ENCODE assay signal across 1 cellular context in the genomic region with DNA sequence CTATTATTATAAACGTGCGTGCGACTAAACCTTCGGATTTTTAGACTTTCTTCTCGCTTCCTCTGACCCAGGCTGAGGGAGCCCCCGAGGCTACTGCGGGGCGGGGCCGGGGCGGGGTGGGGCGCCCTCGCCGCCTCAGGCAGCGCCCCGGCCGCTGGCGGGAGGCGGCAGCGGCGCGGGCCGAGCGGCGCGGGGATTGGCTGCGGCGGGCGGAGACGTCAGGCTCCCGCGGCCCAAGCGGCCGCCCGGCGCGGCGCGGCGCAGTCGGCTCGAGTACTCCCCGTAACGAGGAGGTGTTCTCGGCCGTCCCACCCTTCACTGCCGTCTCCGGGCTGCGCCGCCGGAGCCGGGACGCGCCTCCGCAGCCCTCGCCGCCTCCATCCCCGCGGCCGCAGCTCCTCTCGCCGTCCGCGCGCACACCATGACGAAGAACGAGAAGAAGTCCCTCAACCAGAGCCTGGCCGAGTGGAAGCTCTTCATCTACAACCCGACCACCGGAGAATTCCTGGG.
A peak's percentile ranks its signal among the peaks of the same experiment; 100 is the strongest.
TF ChIP-seq lines count a peak whose summit lies in the region.

ATP1B3 (plus strand) TSS at position 263 of the 510 bp plus-strand sequence; CDS start at position 422, 159 bp downstream.

TF ChIP-seq in HepG2, 621 proteins besides CTCF, POLR2A, EP300 and RAD21 (continued from another document and continues in another):
- TF ChIP-seq, protein P1, sequence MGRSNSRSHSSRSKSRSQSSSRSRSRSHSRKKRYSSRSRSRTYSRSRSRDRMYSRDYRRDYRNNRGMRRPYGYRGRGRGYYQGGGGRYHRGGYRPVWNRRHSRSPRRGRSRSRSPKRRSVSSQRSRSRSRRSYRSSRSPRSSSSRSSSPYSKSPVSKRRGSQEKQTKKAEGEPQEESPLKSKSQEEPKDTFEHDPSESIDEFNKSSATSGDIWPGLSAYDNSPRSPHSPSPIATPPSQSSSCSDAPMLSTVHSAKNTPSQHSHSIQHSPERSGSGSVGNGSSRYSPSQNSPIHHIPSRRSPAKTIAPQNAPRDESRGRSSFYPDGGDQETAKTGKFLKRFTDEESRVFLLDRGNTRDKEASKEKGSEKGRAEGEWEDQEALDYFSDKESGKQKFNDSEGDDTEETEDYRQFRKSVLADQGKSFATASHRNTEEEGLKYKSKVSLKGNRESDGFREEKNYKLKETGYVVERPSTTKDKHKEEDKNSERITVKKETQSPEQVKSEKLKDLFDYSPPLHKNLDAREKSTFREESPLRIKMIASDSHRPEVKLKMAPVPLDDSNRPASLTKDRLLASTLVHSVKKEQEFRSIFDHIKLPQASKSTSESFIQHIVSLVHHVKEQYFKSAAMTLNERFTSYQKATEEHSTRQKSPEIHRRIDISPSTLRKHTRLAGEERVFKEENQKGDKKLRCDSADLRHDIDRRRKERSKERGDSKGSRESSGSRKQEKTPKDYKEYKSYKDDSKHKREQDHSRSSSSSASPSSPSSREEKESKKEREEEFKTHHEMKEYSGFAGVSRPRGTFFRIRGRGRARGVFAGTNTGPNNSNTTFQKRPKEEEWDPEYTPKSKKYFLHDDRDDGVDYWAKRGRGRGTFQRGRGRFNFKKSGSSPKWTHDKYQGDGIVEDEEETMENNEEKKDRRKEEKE (IDR thresholded peaks at IDR 0.05) = no peak
- TF ChIP-seq ZNF24 (IDR thresholded peaks at IDR 0.05) = no peak
- no peak for TF ChIP-seq SNRNP70 (IDR thresholded peaks at IDR 0.05; ENCODE audit: low read depth, low read length)
- no peak for TF ChIP-seq TFAP4 (IDR thresholded peaks at IDR 0.05; ENCODE audit: borderline replicate concordance, low read depth)
- no peak for TF ChIP-seq SRF (IDR thresholded peaks at IDR 0.05; ENCODE audit: low read depth, low read length)
- no peak for TF ChIP-seq ZNF788 (CRISPR knock-in tag; IDR thresholded peaks at IDR 0.05; ENCODE audit: borderline replicate concordance)
- TF ChIP-seq ZNF143 (CRISPR knock-in tag; IDR thresholded peaks at IDR 0.05) = no peak
- TF ChIP-seq ZBTB1 (CRISPR knock-in tag; IDR thresholded peaks at IDR 0.05; ENCODE audit: borderline replicate concordance) = no peak
- TF ChIP-seq HOXD1 (CRISPR knock-in tag; IDR thresholded peaks at IDR 0.05) = no peak
- no peak for TF ChIP-seq ONECUT2 (CRISPR knock-in tag; IDR thresholded peaks at IDR 0.05)
- TF ChIP-seq TBL1XR1 (IDR thresholded peaks at IDR 0.05; ENCODE audit: borderline replicate concordance, low read length, partially characterized antibody) = no peak
- TF ChIP-seq SMC3 (IDR thresholded peaks at IDR 0.05; ENCODE audit: low read length) = no peak
- TF ChIP-seq, protein P2, sequence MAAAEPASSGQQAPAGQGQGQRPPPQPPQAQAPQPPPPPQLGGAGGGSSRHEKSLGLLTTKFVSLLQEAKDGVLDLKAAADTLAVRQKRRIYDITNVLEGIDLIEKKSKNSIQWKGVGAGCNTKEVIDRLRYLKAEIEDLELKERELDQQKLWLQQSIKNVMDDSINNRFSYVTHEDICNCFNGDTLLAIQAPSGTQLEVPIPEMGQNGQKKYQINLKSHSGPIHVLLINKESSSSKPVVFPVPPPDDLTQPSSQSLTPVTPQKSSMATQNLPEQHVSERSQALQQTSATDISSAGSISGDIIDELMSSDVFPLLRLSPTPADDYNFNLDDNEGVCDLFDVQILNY (CRISPR knock-in tag; conservative IDR thresholded peaks at IDR 0.05) = no peak
- TF ChIP-seq ZNF563 (CRISPR knock-in tag; IDR thresholded peaks at IDR 0.05) = peak; percentile 69
- TF ChIP-seq ZFP36L1 (CRISPR knock-in tag; IDR thresholded peaks at IDR 0.05) = no peak
- no peak for TF ChIP-seq ZKSCAN5 (CRISPR knock-in tag; IDR thresholded peaks at IDR 0.05)
- TF ChIP-seq ZNF3 (CRISPR knock-in tag; IDR thresholded peaks at IDR 0.05) = no peak
- peak; percentile 89 for TF ChIP-seq RBFOX2 (IDR thresholded peaks at IDR 0.05; ENCODE audit: low read depth, low read length)
- TF ChIP-seq ZNF598 (CRISPR knock-in tag; IDR thresholded peaks at IDR 0.05; ENCODE audit: borderline replicate concordance) = no peak
- TF ChIP-seq, protein P3, sequence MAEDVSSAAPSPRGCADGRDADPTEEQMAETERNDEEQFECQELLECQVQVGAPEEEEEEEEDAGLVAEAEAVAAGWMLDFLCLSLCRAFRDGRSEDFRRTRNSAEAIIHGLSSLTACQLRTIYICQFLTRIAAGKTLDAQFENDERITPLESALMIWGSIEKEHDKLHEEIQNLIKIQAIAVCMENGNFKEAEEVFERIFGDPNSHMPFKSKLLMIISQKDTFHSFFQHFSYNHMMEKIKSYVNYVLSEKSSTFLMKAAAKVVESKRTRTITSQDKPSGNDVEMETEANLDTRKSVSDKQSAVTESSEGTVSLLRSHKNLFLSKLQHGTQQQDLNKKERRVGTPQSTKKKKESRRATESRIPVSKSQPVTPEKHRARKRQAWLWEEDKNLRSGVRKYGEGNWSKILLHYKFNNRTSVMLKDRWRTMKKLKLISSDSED (CRISPR knock-in tag; IDR thresholded peaks at IDR 0.05) = no peak
- no peak for TF ChIP-seq SMAD9 (CRISPR knock-in tag; IDR thresholded peaks at IDR 0.05)
- TF ChIP-seq, protein P4, sequence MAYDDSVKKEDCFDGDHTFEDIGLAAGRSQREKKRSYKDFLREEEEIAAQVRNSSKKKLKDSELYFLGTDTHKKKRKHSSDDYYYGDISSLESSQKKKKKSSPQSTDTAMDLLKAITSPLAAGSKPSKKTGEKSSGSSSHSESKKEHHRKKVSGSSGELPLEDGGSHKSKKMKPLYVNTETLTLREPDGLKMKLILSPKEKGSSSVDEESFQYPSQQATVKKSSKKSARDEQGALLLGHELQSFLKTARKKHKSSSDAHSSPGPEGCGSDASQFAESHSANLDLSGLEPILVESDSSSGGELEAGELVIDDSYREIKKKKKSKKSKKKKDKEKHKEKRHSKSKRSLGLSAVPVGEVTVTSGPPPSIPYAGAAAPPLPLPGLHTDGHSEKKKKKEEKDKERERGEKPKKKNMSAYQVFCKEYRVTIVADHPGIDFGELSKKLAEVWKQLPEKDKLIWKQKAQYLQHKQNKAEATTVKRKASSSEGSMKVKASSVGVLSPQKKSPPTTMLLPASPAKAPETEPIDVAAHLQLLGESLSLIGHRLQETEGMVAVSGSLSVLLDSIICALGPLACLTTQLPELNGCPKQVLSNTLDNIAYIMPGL (CRISPR knock-in tag; IDR thresholded peaks at IDR 0.05; ENCODE audit: borderline replicate concordance in 1 of 2, low read depth in 1 of 2) = peak in 1 of 2 experiments; percentile 69; a peak in 3 of 4 replicates
- TF ChIP-seq ELF3 (CRISPR knock-in tag; IDR thresholded peaks at IDR 0.05) = no peak
- no peak for TF ChIP-seq LCORL (IDR thresholded peaks at IDR 0.05)
- no peak for TF ChIP-seq LCORL (CRISPR knock-in tag; IDR thresholded peaks at IDR 0.05)
- TF ChIP-seq CREM (IDR thresholded peaks at IDR 0.05) = no peak
- no peak for TF ChIP-seq CREM (CRISPR knock-in tag; IDR thresholded peaks at IDR 0.05)
- TF ChIP-seq KAT7 (CRISPR knock-in tag; IDR thresholded peaks at IDR 0.05; ENCODE audit: borderline replicate concordance) = no peak; the same call in 1 of the 2 replicates
- TF ChIP-seq KDM5B (CRISPR knock-in tag; IDR thresholded peaks at IDR 0.05; ENCODE audit: borderline replicate concordance) = peak; percentile 37; the same call in 1 of the 2 replicates
- no peak for TF ChIP-seq ZNF567 (CRISPR knock-in tag; IDR thresholded peaks at IDR 0.05; ENCODE audit: borderline replicate concordance)
- no peak for TF ChIP-seq HHEX (CRISPR knock-in tag; IDR thresholded peaks at IDR 0.05)
- TF ChIP-seq ZFP1 (CRISPR knock-in tag; IDR thresholded peaks at IDR 0.05) = no peak
- no peak for TF ChIP-seq LRRFIP1 (CRISPR knock-in tag; conservative IDR thresholded peaks at IDR 0.05)
- no peak for TF ChIP-seq ZNF775 (CRISPR knock-in tag; IDR thresholded peaks at IDR 0.05; ENCODE audit: borderline replicate concordance)
- TF ChIP-seq PHF5A (CRISPR knock-in tag; IDR thresholded peaks at IDR 0.05; ENCODE audit: low read depth, unreplicated experiment) = no peak
- no peak for TF ChIP-seq BHLHE40 (IDR thresholded peaks at IDR 0.05; ENCODE audit: low read length)
- no peak for TF ChIP-seq ZMYM2 (CRISPR knock-in tag; IDR thresholded peaks at IDR 0.05)
- TF ChIP-seq CEBPB (IDR thresholded peaks at IDR 0.05; ENCODE audit: borderline replicate concordance, low read depth, low read length) = no peak
- no peak for TF ChIP-seq ARID3A (IDR thresholded peaks at IDR 0.05; ENCODE audit: low read depth, low read length)
- no peak for TF ChIP-seq ZSCAN22 (CRISPR knock-in tag; IDR thresholded peaks at IDR 0.05)
- TF ChIP-seq NFE2 (CRISPR knock-in tag; IDR thresholded peaks at IDR 0.05) = no peak
- no peak for TF ChIP-seq XRCC5 (optimal IDR thresholded peaks at IDR 0.05; ENCODE audit: low read length)
- no peak for TF ChIP-seq ZNF672 (CRISPR knock-in tag; IDR thresholded peaks at IDR 0.05)
- no peak for TF ChIP-seq GTF2F1 (IDR thresholded peaks at IDR 0.05; ENCODE audit: low read length)
- TF ChIP-seq ZBTB38 (CRISPR knock-in tag; IDR thresholded peaks at IDR 0.05) = no peak
- no peak for TF ChIP-seq SNAPC2 (CRISPR knock-in tag; IDR thresholded peaks at IDR 0.05)
- TF ChIP-seq HMG20A (CRISPR knock-in tag; IDR thresholded peaks at IDR 0.05; ENCODE audit: borderline replicate concordance) = 0 out of 2 replicates have a peak, but pooled peaks have one; percentile 7
- TF ChIP-seq ZNF484 (CRISPR knock-in tag; IDR thresholded peaks at IDR 0.05; ENCODE audit: borderline replicate concordance, low read depth) = no peak
- TF ChIP-seq ZNF589 (CRISPR knock-in tag; conservative IDR thresholded peaks at IDR 0.05) = no peak
- TF ChIP-seq, protein P5, sequence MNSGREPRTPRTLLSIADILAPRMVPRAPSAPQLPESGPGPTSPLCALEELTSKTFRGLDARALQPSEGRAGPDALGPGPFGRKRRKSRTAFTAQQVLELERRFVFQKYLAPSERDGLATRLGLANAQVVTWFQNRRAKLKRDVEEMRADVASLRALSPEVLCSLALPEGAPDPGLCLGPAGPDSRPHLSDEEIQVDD (CRISPR knock-in tag; IDR thresholded peaks at IDR 0.05; ENCODE audit: borderline replicate concordance) = no peak
- no peak for TF ChIP-seq ZFP90 (CRISPR knock-in tag; IDR thresholded peaks at IDR 0.05; ENCODE audit: borderline replicate concordance)
- TF ChIP-seq ARHGAP35 (CRISPR knock-in tag; IDR thresholded peaks at IDR 0.05; ENCODE audit: borderline replicate concordance) = no peak
- TF ChIP-seq PPARG (CRISPR knock-in tag; conservative IDR thresholded peaks at IDR 0.05) = no peak
- TF ChIP-seq ZNF674 (CRISPR knock-in tag; IDR thresholded peaks at IDR 0.05; ENCODE audit: low read depth) = no peak
- no peak for TF ChIP-seq NFYC (CRISPR knock-in tag; IDR thresholded peaks at IDR 0.05)
- TF ChIP-seq KLF12 (CRISPR knock-in tag; IDR thresholded peaks at IDR 0.05; ENCODE audit: borderline replicate concordance) = peak; percentile 56; the same call in 1 of the 2 replicates
- no peak for TF ChIP-seq EED (CRISPR knock-in tag; IDR thresholded peaks at IDR 0.05)
- TF ChIP-seq NFIC (IDR thresholded peaks at IDR 0.05; ENCODE audit: low read length) = no peak
- no peak for TF ChIP-seq RARG (CRISPR knock-in tag; IDR thresholded peaks at IDR 0.05; ENCODE audit: low read depth)
- TF ChIP-seq ARID2 (CRISPR knock-in tag; IDR thresholded peaks at IDR 0.05; ENCODE audit: borderline replicate concordance) = no peak
- TF ChIP-seq ZFY (CRISPR knock-in tag; IDR thresholded peaks at IDR 0.05) = peak; percentile 78; the same call in 1 of the 2 replicates
- no peak for TF ChIP-seq SSRP1 (CRISPR knock-in tag; IDR thresholded peaks at IDR 0.05)
- TF ChIP-seq CREB1 (IDR thresholded peaks at IDR 0.05) = no peak
- TF ChIP-seq CREB1 (CRISPR knock-in tag; IDR thresholded peaks at IDR 0.05) = no peak
- TF ChIP-seq ZSCAN25 (CRISPR knock-in tag; IDR thresholded peaks at IDR 0.05) = no peak
- TF ChIP-seq, protein P6, sequence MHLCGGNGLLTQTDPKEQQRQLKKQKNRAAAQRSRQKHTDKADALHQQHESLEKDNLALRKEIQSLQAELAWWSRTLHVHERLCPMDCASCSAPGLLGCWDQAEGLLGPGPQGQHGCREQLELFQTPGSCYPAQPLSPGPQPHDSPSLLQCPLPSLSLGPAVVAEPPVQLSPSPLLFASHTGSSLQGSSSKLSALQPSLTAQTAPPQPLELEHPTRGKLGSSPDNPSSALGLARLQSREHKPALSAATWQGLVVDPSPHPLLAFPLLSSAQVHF (CRISPR knock-in tag; IDR thresholded peaks at IDR 0.05) = no peak
- no peak; the same call in 1 of the 2 replicates for TF ChIP-seq ZNF790 (CRISPR knock-in tag; IDR thresholded peaks at IDR 0.05; ENCODE audit: borderline replicate concordance)
- no peak for TF ChIP-seq ZNF562 (CRISPR knock-in tag; IDR thresholded peaks at IDR 0.05; ENCODE audit: borderline replicate concordance)
